In genomic region chr1:225474986-225475820, GRCh38 we compare ENCODE assay signal across 8 cellular contexts. TPM values are rescaled to one million over a fixed set of nuclear protein-coding genes. Genes with fewer than 3 reads are reported as not detected.
A peak's percentile ranks its signal among the peaks of the same experiment; 100 is the strongest.
DNase-seq lines count a peak whose midpoint lies in the region; ATAC-seq and TF ChIP-seq lines count a peak whose summit lies in the region.

No MANE protein-coding gene starts in this region.

- TF ChIP-seq CTCF in foreskin keratinocyte (conservative IDR thresholded peaks at IDR 0.05) (peak; percentile 100), omental fat pad (IDR thresholded peaks at IDR 0.05) (peak; percentile 93 to 100 (median 100)), transverse colon (IDR thresholded peaks at IDR 0.05) (peak; percentile 100)

- intact Hi-C loops in transverse colon (cut with DNase I; ENCODE audit: low total_unique reads) = loop anchor here (1.0 to 5.0 kb wide), 4 partner anchors 298 to 497 kb away; no protein-coding TSS in a partner anchor

- DNase-seq in DMS153 treated with DMSO at 0.1 percent for 48 hours (lab: John Stamatoyannopoulos, UW; ENCODE audit: unreplicated experiment) = peak; percentile 85
- peak; percentile 70 for DNase-seq in RPMI8226
- peak; percentile 58 for DNase-seq in activated gamma-delta T cell treated with Interleukin-2 at 50 U/mL for 16 hours
- DNase-seq in foreskin keratinocyte = no peak
- DNase-seq in omental fat pad (ENCODE audit: low spot score) = no peak
- DNase-seq in transverse colon = peak; percentile 66

- no peak overlapping the region for H3K27ac ChIP-seq in foreskin keratinocyte
- H3K27ac ChIP-seq in transverse colon = peak overlapping the region in 2 of 4 donors; percentile 45 to 59

- 0 out of 2 replicates have a peak, but pooled peaks have one; percentile 40 for TF ChIP-seq EP300 in Ishikawa (IDR thresholded peaks at IDR 0.05; ENCODE audit: borderline replicate concordance)
- TF ChIP-seq EP300 in transverse colon (IDR thresholded peaks at IDR 0.05; ENCODE audit: low read depth) = no peak

- WGBS in transverse colon (ENCODE audit: low coverage in 1 of 2), 2 donors = 20% methylated on average over 36 of the region's 50 CpGs; no CpG with 5 or more reads in 1 of the 2 donors

- peak; percentile 98 for TF ChIP-seq RAD21 in Ishikawa (IDR thresholded peaks at IDR 0.05; ENCODE audit: low read depth)

- no peak overlapping the region for H3K4me3 ChIP-seq in transverse colon

- in situ Hi-C loops in transverse colon (cut with MboI; ENCODE audit: low pct_ligation_motif_present in 1 of 4, low pct_unique_long_range_greater_than_20kb in 1 of 4, low sequenced_read_pairs in 3 of 4) = loop anchor here (5.0 to 25.0 kb wide), 5 partner anchors 287 to 510 kb away; partner anchors contain the start of gene PYCR2 (in 1 of the 4)

- H3K36me3 ChIP-seq in transverse colon = no peaks in the 10 kb centered on the region

- peak; percentile 67 for ATAC-seq in GM21619 (IDR thresholded peaks at IDR 0.05; ENCODE audit: unreplicated experiment)
- ATAC-seq in foreskin keratinocyte = peak; percentile 73
- ATAC-seq in omental fat pad (ENCODE audit: low FRiP score) = peak; percentile 89

- H3K4me1 ChIP-seq in foreskin keratinocyte (no peaks in the 10 kb centered on the region), transverse colon (peaks cover 7 to 22% (median 12%) of the 10 kb centered on the region in 4 donors)

- TF ChIP-seq POLR2A in transverse colon (IDR thresholded peaks at IDR 0.05) = no peak

- H3K27me3 ChIP-seq in foreskin keratinocyte (no peaks in the 10 kb centered on the region), transverse colon (no peaks in the 10 kb centered on the region)

- H3K9me3 ChIP-seq in transverse colon = no peaks in the 10 kb centered on the region

TF ChIP-seq in Ishikawa, 13 proteins besides CTCF, POLR2A, EP300 and RAD21:
- TF ChIP-seq TAF1 (IDR thresholded peaks at IDR 0.05; ENCODE audit: low read depth) = no peak
- 0 out of 2 replicates have a peak, but pooled peaks have one; percentile 26 for TF ChIP-seq YY1 (IDR thresholded peaks at IDR 0.05; ENCODE audit: low read depth)
- TF ChIP-seq NFIC (IDR thresholded peaks at IDR 0.05) = no peak
- TF ChIP-seq CREB1 (IDR thresholded peaks at IDR 0.05; ENCODE audit: low read depth) = no peak
- no peak for TF ChIP-seq ZBTB7A (IDR thresholded peaks at IDR 0.05; ENCODE audit: low read depth)
- TF ChIP-seq FOXM1 (IDR thresholded peaks at IDR 0.05; ENCODE audit: borderline replicate concordance, low read depth) = no peak
- no peak for TF ChIP-seq EGR1 (IDR thresholded peaks at IDR 0.05)
- TF ChIP-seq MAX (IDR thresholded peaks at IDR 0.05) = peak; percentile 38; the same call in 1 of the 2 replicates
- peak; percentile 27; the same call in 1 of the 2 replicates for TF ChIP-seq TEAD4 (IDR thresholded peaks at IDR 0.05)
- TF ChIP-seq TCF12 (IDR thresholded peaks at IDR 0.05; ENCODE audit: low read depth) = 0 out of 2 replicates have a peak, but pooled peaks have one; percentile 35
- no peak for TF ChIP-seq REST (IDR thresholded peaks at IDR 0.05; ENCODE audit: low read depth)
- TF ChIP-seq USF1 (IDR thresholded peaks at IDR 0.05) = no peak
- no peak for TF ChIP-seq CEBPB (IDR thresholded peaks at IDR 0.05)

RNA-seq across cellular contexts. Expression of gene LBR, which starts 47.4 kb away (rescaled TPM):
- total RNA-seq in foreskin keratinocyte = 51.3 and 66.1 TPM in 2 replicates
- 15.9 and 23.3 TPM in 2 replicates for polyA plus RNA-seq in foreskin keratinocyte
- 10 to 100 TPM; 24.7 to 75.0 (median 46.5) TPM for total RNA-seq in omental fat pad
- 10 to 100 TPM; 48.6 to 97.9 (median 75.1) TPM for total RNA-seq in transverse colon

Comparison
In these comparisons a context has a peak if more than half of its experiments do, and no peak if none do; other contexts are left out.
1. DNase-seq: peak in DMS153 treated with DMSO at 0.1 percent for 48 hours (single experiment), RPMI8226 (single experiment), activated gamma-delta T cell treated with Interleukin-2 at 50 U/mL for 16 hours (single experiment) and transverse colon (single experiment); none in foreskin keratinocyte (0 of 2) and omental fat pad (single experiment).
2. Peak in every context shown above with its lines, with median percentiles within 50 percentile points of each other: ATAC-seq and CTCF ChIP-seq.